ENCODE assay signal across 23 cellular contexts in the genomic region with DNA sequence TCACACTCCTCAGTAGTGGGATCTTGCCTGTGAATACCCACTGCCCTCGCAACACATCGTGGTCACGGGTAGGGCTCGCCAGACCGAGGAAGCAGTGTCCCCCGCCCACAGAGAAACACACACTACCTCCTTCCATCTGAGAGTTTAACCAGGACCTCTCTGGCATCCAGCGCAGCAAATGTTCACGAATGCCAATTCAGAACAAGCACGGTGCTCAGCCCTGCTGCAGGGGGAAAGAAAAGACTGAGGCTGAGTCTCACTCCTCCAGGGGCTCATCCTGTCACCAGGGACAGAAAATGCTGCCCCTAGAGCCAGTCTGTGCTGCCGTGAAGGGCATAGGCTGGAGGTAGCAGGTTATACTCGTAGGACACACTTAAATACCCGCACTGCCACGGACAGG. TPM values are rescaled to one million over a fixed set of nuclear protein-coding genes. Genes with fewer than 3 reads are reported as not detected.
DNase-seq lines count a peak whose midpoint lies in the region; FAIRE-seq and TF ChIP-seq lines count a peak whose summit lies in the region.
"Had no signal": no experiment of that assay in that cellular context is flagged by ENCODE, and none has a peak within 500 bp of the region (broad histone marks: within the 10 kb centered on the region; RNA-seq: fewer than 3 reads in every experiment).

No MANE protein-coding gene starts in this region.

- H3K36me3 ChIP-seq in SK-N-MC (ENCODE audit: insufficient read depth, low read length) (no peaks in the 10 kb centered on the region), esophagus squamous epithelium (no peaks in the 10 kb centered on the region), subcutaneous abdominal adipose tissue (ENCODE audit: control insufficient read depth in 5 of 5, insufficient read depth in 5 of 5, low read length in 5 of 5) (no peaks in the 10 kb centered on the region), MM.1S (replicated peaks; ENCODE audit: insufficient read depth, low read length) (no peaks in the 10 kb centered on the region)
- H3K36me3 ChIP-seq: right lobe of liver, uterus had no signal

- H3K4me1 ChIP-seq in esophagus squamous epithelium (peaks cover 16 to 81% (median 49%) of the 10 kb centered on the region in 3 donors), subcutaneous abdominal adipose tissue (ENCODE audit: control insufficient read depth in 5 of 5, insufficient read depth in 5 of 5, low read length in 5 of 5) (peaks cover 7 to 85% (median 39%) of the 10 kb centered on the region in 5 donors), MM.1S (ENCODE audit: low read length) (no peaks in the 10 kb centered on the region)

- no peak for TF ChIP-seq POLR2A in esophagus squamous epithelium (IDR thresholded peaks at IDR 0.05)

- H3K9me3 ChIP-seq in SK-N-MC (ENCODE audit: low read depth, low read length) (no peaks in the 10 kb centered on the region), esophagus squamous epithelium (no peaks in the 10 kb centered on the region), subcutaneous abdominal adipose tissue (ENCODE audit: control insufficient read depth in 5 of 5, low read length in 5 of 5) (no peaks in the 10 kb centered on the region), MM.1S (replicated peaks; ENCODE audit: insufficient read depth, low read length) (no peaks in the 10 kb centered on the region)
- H3K9me3 ChIP-seq: right lobe of liver, uterus had no signal

- H3K27ac Mint-ChIP-seq in mesothelial cell of epicardium: peak overlapping the region; percentile 98
- H3K27ac Mint-ChIP-seq: activated CD4-positive, alpha-beta memory T cell treated with anti-CD3 and anti-CD28 coated beads for 36 hours; activated naive CD8-positive, alpha-beta T cell treated with anti-CD3 and anti-CD28 coated beads for 36 hours; activated T-cell treated with anti-CD3 and anti-CD28 coated beads, Interleukin-2, amount 50 U/mL, for 72 hours; IgD-negative memory B cell; stimulated activated naive CD8-positive, alpha-beta T cell treated with anti-CD3 and anti-CD28 coated beads, Interleukin-15, Interleukin-2, amounts not matched to agents 100 ng/mL and 50 ng/mL, for 24 hours had no signal

- no peaks in the 10 kb centered on the region for H3K36me3 Mint-ChIP-seq in mesothelial cell of epicardium
- H3K36me3 Mint-ChIP-seq: activated CD4-positive, alpha-beta memory T cell treated with anti-CD3 and anti-CD28 coated beads for 36 hours; activated naive CD8-positive, alpha-beta T cell treated with anti-CD3 and anti-CD28 coated beads for 36 hours had no signal

- WGBS in esophagus squamous epithelium, 2 donors: 79 to 94% methylated on average over 3 to 8 of the region's 13 CpGs

- H3K4me3 Mint-ChIP-seq in mesothelial cell of epicardium: no peak overlapping the region
- H3K4me3 Mint-ChIP-seq: activated CD4-positive, alpha-beta memory T cell treated with anti-CD3 and anti-CD28 coated beads for 36 hours; activated naive CD8-positive, alpha-beta T cell treated with anti-CD3 and anti-CD28 coated beads for 36 hours; activated T-cell treated with anti-CD3 and anti-CD28 coated beads, Interleukin-2, amount 50 U/mL, for 72 hours; IgD-negative memory B cell; stimulated activated naive CD8-positive, alpha-beta T cell treated with anti-CD3 and anti-CD28 coated beads, Interleukin-15, Interleukin-2, amounts not matched to agents 100 ng/mL and 50 ng/mL, for 24 hours had no signal

- H3K27me3 ChIP-seq in esophagus squamous epithelium: no peaks in the 10 kb centered on the region
- no peaks in the 10 kb centered on the region for H3K27me3 ChIP-seq in subcutaneous abdominal adipose tissue (ENCODE audit: control insufficient read depth in 5 of 5, insufficient read depth in 4 of 5, low read length in 5 of 5)
- no peaks in the 10 kb centered on the region for H3K27me3 ChIP-seq in MM.1S (replicated peaks; ENCODE audit: insufficient read depth, low read length)
- H3K27me3 ChIP-seq: dorsolateral prefrontal cortex, right lobe of liver, uterus had no signal

- FAIRE-seq in RCC 7860 (lab: Jason Lieb, UNC): no peak
- FAIRE-seq: H1 had no signal

- H3K79me2 ChIP-seq in MM.1S (ENCODE audit: low read length): no peaks in the 10 kb centered on the region

- H3K9me3 Mint-ChIP-seq in mesothelial cell of epicardium: no peaks in the 10 kb centered on the region
- H3K9me3 Mint-ChIP-seq: activated CD4-positive, alpha-beta memory T cell treated with anti-CD3 and anti-CD28 coated beads for 36 hours; activated naive CD8-positive, alpha-beta T cell treated with anti-CD3 and anti-CD28 coated beads for 36 hours; activated T-cell treated with anti-CD3 and anti-CD28 coated beads, Interleukin-2, amount 50 U/mL, for 72 hours; IgD-negative memory B cell; stimulated activated naive CD8-positive, alpha-beta T cell treated with anti-CD3 and anti-CD28 coated beads, Interleukin-15, Interleukin-2, amounts not matched to agents 100 ng/mL and 50 ng/mL, for 24 hours had no signal

- DNase-seq in SK-N-MC (ENCODE audit: low read depth, low spot score): no peak
- DNase-seq in esophagus squamous epithelium (lab: John Stamatoyannopoulos, UW): no peak
- no peak for DNase-seq in mesothelial cell of epicardium (ENCODE audit: low spot score in 2 of 2, unreplicated experiment in 2 of 2)
- no peak for DNase-seq in NCI-H1417 (lab: John Stamatoyannopoulos, UW)
- DNase-seq in RCC 7860 (ENCODE audit: low spot score): no peak
- DNase-seq in activated CD4-positive, alpha-beta T cell treated with anti-CD3 and anti-CD28 coated beads, Interleukin-2, amount 50 U/mL, for 4 hours: no peak
- DNase-seq in MM.1S: no peak
- DNase-seq: activated CD4-positive, alpha-beta memory T cell treated with anti-CD3 and anti-CD28 coated beads for 36 hours; activated naive CD8-positive, alpha-beta T cell treated with anti-CD3 and anti-CD28 coated beads for 36 hours; activated T-cell treated with anti-CD3 and anti-CD28 coated beads, Interleukin-2, amount 50 U/mL, for 72 hours; DND-41; islet precursor cell; NCI-H524; SHP77 treated with DMSO at 0.1 percent for 48 hours; stimulated activated CD4-positive, alpha-beta T cell treated with anti-CD3 and anti-CD28 coated beads, Interleukin-1b, Interleukin-23, amount 100 ng/mL, for 48 hours; T-helper 1 cell; uterus had no signal

- H3K4me1 Mint-ChIP-seq in mesothelial cell of epicardium: peaks cover 71% of the 10 kb centered on the region
- H3K4me1 Mint-ChIP-seq: activated naive CD8-positive, alpha-beta T cell treated with anti-CD3 and anti-CD28 coated beads for 36 hours had no signal

- H3K4me3 ChIP-seq in SK-N-MC (no peak overlapping the region), esophagus squamous epithelium (no peak overlapping the region), subcutaneous abdominal adipose tissue (ENCODE audit: low read depth in 1 of 5, low read length in 5 of 5) (no peak overlapping the region), MM.1S (ENCODE audit: low read length) (no peak overlapping the region)
- H3K4me3 ChIP-seq: dorsolateral prefrontal cortex, right lobe of liver, uterus had no signal

- no peaks in the 10 kb centered on the region for H4K20me1 ChIP-seq in MM.1S (ENCODE audit: insufficient read depth, low read length)

- no peaks in the 10 kb centered on the region for H3K9me2 ChIP-seq in MM.1S (replicated peaks; ENCODE audit: insufficient read depth, low read length)

- no peak for TF ChIP-seq CTCF in esophagus squamous epithelium (IDR thresholded peaks at IDR 0.05)
- no peak for TF ChIP-seq CTCF in mesothelial cell of epicardium (IDR thresholded peaks at IDR 0.05; ENCODE audit: unreplicated experiment)
- TF ChIP-seq CTCF in MM.1S (IDR thresholded peaks at IDR 0.05; ENCODE audit: low read length): no peak

- H3F3A ChIP-seq in MM.1S (ENCODE audit: insufficient read depth, low read length): no peaks in the 10 kb centered on the region

- H3K9ac ChIP-seq in SK-N-MC (ENCODE audit: insufficient read length): peak overlapping the region; percentile 5
- peak overlapping the region in 1 of 5 donors; percentile 38 for H3K9ac ChIP-seq in subcutaneous abdominal adipose tissue (ENCODE audit: low read length in 5 of 5)
- H3K9ac ChIP-seq in MM.1S (ENCODE audit: low read length): no peak overlapping the region

- H3K4me2 ChIP-seq in MM.1S (ENCODE audit: low read depth, low read length): no peak overlapping the region

- no peak overlapping the region for H2AFZ ChIP-seq in MM.1S (ENCODE audit: low read length)

- H3K27ac ChIP-seq in SK-N-MC (peak overlapping the region; percentile 91), esophagus squamous epithelium (peak overlapping the region; percentile 25 to 60 (median 44)), subcutaneous abdominal adipose tissue (ENCODE audit: low read depth, low read length) (peak overlapping the region; percentile 76), MM.1S (ENCODE audit: low read length) (no peak overlapping the region)
- H3K27ac ChIP-seq: dorsolateral prefrontal cortex, right lobe of liver had no signal

- no peaks in the 10 kb centered on the region for H3K27me3 Mint-ChIP-seq in mesothelial cell of epicardium (ENCODE audit: low read depth)
- H3K27me3 Mint-ChIP-seq: activated CD4-positive, alpha-beta memory T cell treated with anti-CD3 and anti-CD28 coated beads for 36 hours; activated naive CD8-positive, alpha-beta T cell treated with anti-CD3 and anti-CD28 coated beads for 36 hours; stimulated activated naive CD8-positive, alpha-beta T cell treated with anti-CD3 and anti-CD28 coated beads, Interleukin-15, Interleukin-2, amounts not matched to agents 100 ng/mL and 50 ng/mL, for 24 hours had no signal

- intact Hi-C loops in esophagus squamous epithelium (cut with DNase I): no loop called here

RNA-seq across cellular contexts. Expression of a gene that starts 42.4 kb away (rescaled TPM):
- total RNA-seq in esophagus squamous epithelium: 1 to 10 TPM; 2.5 to 8.8 (median 5.6) TPM
- 84.4 to 86.6 TPM (median 85.3 TPM) in 3 replicates for total RNA-seq in mesothelial cell of epicardium
